8 cellular contexts compared by ENCODE assay signal in the genomic region with DNA sequence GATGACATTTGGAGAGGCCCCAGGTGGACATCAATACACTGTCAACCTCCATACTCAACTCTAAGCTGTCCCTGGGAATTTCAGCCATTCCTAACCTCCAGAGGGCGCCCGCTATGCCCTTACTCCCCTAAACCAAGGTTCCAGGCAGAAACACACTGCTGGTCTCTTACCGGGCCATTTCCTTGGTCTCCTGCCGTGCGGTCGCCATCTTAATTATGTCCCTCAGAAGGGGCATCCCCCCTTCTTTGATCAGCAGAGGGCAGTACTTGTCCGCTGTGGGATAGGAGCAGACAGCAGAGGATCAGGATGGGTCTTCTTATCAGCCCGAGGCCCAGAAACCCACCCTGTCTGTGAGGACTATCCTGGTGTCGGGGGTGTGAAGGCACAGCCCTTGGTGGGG. TPM values are rescaled to one million over a fixed set of nuclear protein-coding genes. Genes with fewer than 3 reads are reported as not detected.
A peak's percentile ranks its signal among the peaks of the same experiment; 100 is the strongest.
DNase-seq lines count a peak whose midpoint lies in the region; ATAC-seq, FAIRE-seq and TF ChIP-seq lines count a peak whose summit lies in the region.

No MANE protein-coding gene starts in this region.

- H3K36me3 Mint-ChIP-seq in activated T-helper 1 cell treated with anti-CD3 and anti-CD28 coated beads, Interleukin-12 subunit alpha, Interleukin-12 subunit beta, Interleukin-2, Interleukin-4 antibody, amounts not matched to agents 30 ng/mL and 10 ng/mL and 1 ng/mL, durations not matched to agents 14 hours and 24 hours and 36 hours (ENCODE audit: low read depth), result peaks cover 5% of the 10 kb centered on the region

- DNase-seq in D341Med (ENCODE audit: low spot score) (peak; percentile 83), HS-27A (ENCODE audit: low read depth) (peak; percentile 48), NOMO-1 treated with DMSO at 0.1 percent for 48 hours (lab: John Stamatoyannopoulos, UW; ENCODE audit: unreplicated experiment) (peak; percentile 87), breast epithelium (ENCODE audit: low spot score in 2 of 2) (peak; percentile 32 to 80), keratinocyte (ENCODE audit: low read depth, low spot score) (peak; percentile 48)
- no peak for DNase-seq in stimulated activated naive CD8-positive, alpha-beta T cell treated with anti-CD3 and anti-CD28 coated beads, Interleukin-15, Interleukin-2, amounts not matched to agents 100 U/mL and 50 U/mL, for 24 hours
- DNase-seq in activated T-helper 1 cell treated with anti-CD3 and anti-CD28 coated beads, Interleukin-12 subunit alpha, Interleukin-12 subunit beta, Interleukin-2, Interleukin-4 antibody, amounts not matched to agents 30 ng/mL and 10 ng/mL and 1 ng/mL, durations not matched to agents 14 hours and 24 hours and 36 hours (ENCODE audit: low spot score), result no peak

- H3K4me3 ChIP-seq in breast epithelium (no peak overlapping the region), keratinocyte (ENCODE audit: control insufficient read depth in 2 of 3, extremely low read depth in 1 of 3, insufficient read depth in 2 of 3, low read depth in 1 of 3, low read length in 3 of 3) (peak overlapping the region in 1 of 3 experiments; percentile 26)

- no peaks in the 10 kb centered on the region for H3K79me2 ChIP-seq in keratinocyte (ENCODE audit: control insufficient read depth, insufficient read depth, low read length)

- no peak overlapping the region for H3K27ac Mint-ChIP-seq in activated T-helper 1 cell treated with anti-CD3 and anti-CD28 coated beads, Interleukin-12 subunit alpha, Interleukin-12 subunit beta, Interleukin-2, Interleukin-4 antibody, amounts not matched to agents 30 ng/mL and 10 ng/mL and 1 ng/mL, durations not matched to agents 14 hours and 24 hours and 36 hours

- no peaks in the 10 kb centered on the region for H3K9me3 Mint-ChIP-seq in activated T-helper 1 cell treated with anti-CD3 and anti-CD28 coated beads, Interleukin-12 subunit alpha, Interleukin-12 subunit beta, Interleukin-2, Interleukin-4 antibody, amounts not matched to agents 30 ng/mL and 10 ng/mL and 1 ng/mL, durations not matched to agents 14 hours and 24 hours and 36 hours

- no peaks in the 10 kb centered on the region for H3K9me1 ChIP-seq in keratinocyte (ENCODE audit: control insufficient read depth, extremely low read depth, insufficient read depth, low read length)

- H3K4me1 Mint-ChIP-seq in activated T-helper 1 cell treated with anti-CD3 and anti-CD28 coated beads, Interleukin-12 subunit alpha, Interleukin-12 subunit beta, Interleukin-2, Interleukin-4 antibody, amounts not matched to agents 30 ng/mL and 10 ng/mL and 1 ng/mL, durations not matched to agents 14 hours and 24 hours and 36 hours (ENCODE audit: low read depth), result no peaks in the 10 kb centered on the region

- ATAC-seq in stimulated activated naive CD8-positive, alpha-beta T cell treated with anti-CD3 and anti-CD28 coated beads, Interleukin-15, Interleukin-2, amounts not matched to agents 100 U/mL and 50 U/mL, for 24 hours, result peak; percentile 34
- ATAC-seq in HG03565 (IDR thresholded peaks at IDR 0.05; ENCODE audit: unreplicated experiment), result no peak

- peak; percentile 87 for FAIRE-seq in keratinocyte (lab: Jason Lieb, UNC)

- H3K9me3 ChIP-seq in breast epithelium (no peaks in the 10 kb centered on the region), keratinocyte (ENCODE audit: control insufficient read depth, low read depth, low read length) (no peaks in the 10 kb centered on the region)

- H3K4me1 ChIP-seq in breast epithelium (no peaks in the 10 kb centered on the region), keratinocyte (ENCODE audit: control insufficient read depth, extremely low read depth, insufficient read depth, low read length) (no peaks in the 10 kb centered on the region)

- intact Hi-C loops in breast epithelium (cut with DNase I; ENCODE audit: low total_unique reads), result no loop called here
- intact Hi-C loops in activated T-helper 1 cell treated with anti-CD3 and anti-CD28 coated beads, Interleukin-12 subunit alpha, Interleukin-12 subunit beta, Interleukin-2, Interleukin-4 antibody, amounts not matched to agents 30 ng/mL and 10 ng/mL and 1 ng/mL, durations not matched to agents 14 hours and 24 hours and 36 hours (cut with micrococcal nuclease), result loop anchor here (2.0 kb wide), 1 partner anchor 54 kb away; a partner anchor contains a TSS

- no peaks in the 10 kb centered on the region for H3K27me3 Mint-ChIP-seq in activated T-helper 1 cell treated with anti-CD3 and anti-CD28 coated beads, Interleukin-12 subunit alpha, Interleukin-12 subunit beta, Interleukin-2, Interleukin-4 antibody, amounts not matched to agents 30 ng/mL and 10 ng/mL and 1 ng/mL, durations not matched to agents 14 hours and 24 hours and 36 hours (ENCODE audit: insufficient read depth)

- peak overlapping the region; percentile 79 for H2AFZ ChIP-seq in keratinocyte (ENCODE audit: control insufficient read depth, low read length)

- H3K4me2 ChIP-seq in keratinocyte (ENCODE audit: control insufficient read depth, extremely low read depth, insufficient read depth, low read depth, low read length), result peak overlapping the region; percentile 44

- no peak overlapping the region for H3K4me3 Mint-ChIP-seq in activated T-helper 1 cell treated with anti-CD3 and anti-CD28 coated beads, Interleukin-12 subunit alpha, Interleukin-12 subunit beta, Interleukin-2, Interleukin-4 antibody, amounts not matched to agents 30 ng/mL and 10 ng/mL and 1 ng/mL, durations not matched to agents 14 hours and 24 hours and 36 hours

- H3K36me3 ChIP-seq in breast epithelium (no peaks in the 10 kb centered on the region), keratinocyte (ENCODE audit: control insufficient read depth in 2 of 2, extremely low read depth in 1 of 2, insufficient read depth in 2 of 2, low read length in 2 of 2) (peaks cover 0 to 8% of the 10 kb centered on the region in 2 experiments)

- no peaks in the 10 kb centered on the region for H4K20me1 ChIP-seq in keratinocyte (ENCODE audit: control insufficient read depth, extremely low read depth, insufficient read depth, low read length)

- TF ChIP-seq POLR2A in breast epithelium (IDR thresholded peaks at IDR 0.05), result no peak

- H3K9ac ChIP-seq in keratinocyte (ENCODE audit: control insufficient read depth, extremely low read depth, insufficient read depth, low read length), result no peak overlapping the region

- dilution Hi-C loops in keratinocyte (cut with MboI; ENCODE audit: extremely low pct_ligation_motif_present, low sequenced_read_pairs), result no loop called here

- H3K27ac ChIP-seq in breast epithelium (peak overlapping the region in 1 of 2 donors; percentile 40), keratinocyte (ENCODE audit: control insufficient read depth, insufficient read depth, low read length) (no peak overlapping the region)

- H3K27me3 ChIP-seq in breast epithelium (no peaks in the 10 kb centered on the region), keratinocyte (ENCODE audit: control insufficient read depth, extremely low read depth, insufficient read depth, low read length) (no peaks in the 10 kb centered on the region)

- TF ChIP-seq CTCF in breast epithelium (IDR thresholded peaks at IDR 0.05), result peak in 2 of 3 donors; percentile 29 to 39
- peak; percentile 80 to 89 (median 85) for TF ChIP-seq CTCF in keratinocyte (optimal IDR thresholded peaks at IDR 0.05 in 1 of 3, IDR thresholded peaks at IDR 0.05 in 1 of 3, conservative IDR thresholded peaks at IDR 0.05 in 1 of 3; ENCODE audit: extremely low read depth in 1 of 3, insufficient read depth in 2 of 3, low read length in 3 of 3)

RNA-seq across cellular contexts. Expression of a gene that starts 9.3 kb away (rescaled TPM):
- total RNA-seq in breast epithelium, result 10 to 100 TPM; 15.7 to 33.7 (median 30.2) TPM
- polyA plus RNA-seq in keratinocyte, result 24.1 to 46.3 TPM (median 36.3 TPM) in 3 replicates
- 2.1 TPM for polyA plus RNA-seq in keratinocyte (2011; ENCODE audit: low read depth)
- 29.4 and 83.5 TPM in 2 replicates for polyA plus RNA-seq in keratinocyte (2011; cell fraction: cytosol; rRNA removed)
- 16.7 and 28.7 TPM in 2 replicates for polyA plus RNA-seq in keratinocyte (2011; cell fraction: nucleus; rRNA removed)
- 27.7 and 56.3 TPM in 2 replicates for polyA plus RNA-seq in keratinocyte (2012; ENCODE audit: low replicate concordance)
- 18.9 to 31.7 TPM (median 25.7 TPM) in 3 replicates for polyA minus RNA-seq in keratinocyte
- polyA minus RNA-seq in keratinocyte (2011; cell fraction: cytosol; rRNA and poly(A)+ RNA removed), result 59.5 TPM
- polyA minus RNA-seq in keratinocyte (2011; cell fraction: nucleus; rRNA and poly(A)+ RNA removed), result 16.7 and 20.7 TPM in 2 replicates
- total RNA-seq in activated T-helper 1 cell treated with anti-CD3 and anti-CD28 coated beads, Interleukin-12 subunit alpha, Interleukin-12 subunit beta, Interleukin-2, Interleukin-4 antibody, amounts not matched to agents 30 ng/mL and 10 ng/mL and 1 ng/mL, durations not matched to agents 14 hours and 24 hours and 36 hours, result 51.7 and 54.4 TPM in 2 replicates

RNA-seq across cellular contexts. Expression of a gene that starts 31.0 kb away (rescaled TPM):
- total RNA-seq in breast epithelium, result 1 to 10 TPM; 2.6 to 8.5 (median 7.0) TPM
- polyA plus RNA-seq in keratinocyte, result 1.2 to 3.0 TPM (median 1.3 TPM) in 3 replicates
- polyA plus RNA-seq in keratinocyte (2011; ENCODE audit: low read depth), result 0.90 TPM
- polyA plus RNA-seq in keratinocyte (2011; cell fraction: cytosol; rRNA removed), result 0.34 and 0.69 TPM in 2 replicates
- polyA plus RNA-seq in keratinocyte (2011; cell fraction: nucleus; rRNA removed), result 2.1 and 2.7 TPM in 2 replicates
- polyA plus RNA-seq in keratinocyte (2012; ENCODE audit: low replicate concordance), result 0.55 and 2.3 TPM in 2 replicates
- polyA minus RNA-seq in keratinocyte, result 0.45 to 2.1 TPM (median 1.9 TPM) in 3 replicates
- 1.2 TPM for polyA minus RNA-seq in keratinocyte (2011; cell fraction: cytosol; rRNA and poly(A)+ RNA removed)
- polyA minus RNA-seq in keratinocyte (2011; cell fraction: nucleus; rRNA and poly(A)+ RNA removed), result 0.85 and 1.2 TPM in 2 replicates
- 17.7 and 19.3 TPM in 2 replicates for total RNA-seq in activated T-helper 1 cell treated with anti-CD3 and anti-CD28 coated beads, Interleukin-12 subunit alpha, Interleukin-12 subunit beta, Interleukin-2, Interleukin-4 antibody, amounts not matched to agents 30 ng/mL and 10 ng/mL and 1 ng/mL, durations not matched to agents 14 hours and 24 hours and 36 hours

RNA-seq across cellular contexts. Expression of a gene that starts 38.5 kb away (rescaled TPM):
- total RNA-seq in breast epithelium, result 10 to 100 TPM; 31.2 to 42.9 (median 34.1) TPM
- polyA plus RNA-seq in keratinocyte, result 14.9 to 25.4 TPM (median 19.6 TPM) in 3 replicates
- polyA plus RNA-seq in keratinocyte (2011; ENCODE audit: low read depth), result 8.4 TPM
- polyA plus RNA-seq in keratinocyte (2011; cell fraction: cytosol; rRNA removed), result 19.1 and 36.7 TPM in 2 replicates
- polyA plus RNA-seq in keratinocyte (2011; cell fraction: nucleus; rRNA removed), result 27.6 and 28.0 TPM in 2 replicates
- polyA plus RNA-seq in keratinocyte (2012; ENCODE audit: low replicate concordance), result 17.5 and 23.7 TPM in 2 replicates
- 33.3 to 92.4 TPM (median 48.9 TPM) in 3 replicates for polyA minus RNA-seq in keratinocyte
- polyA minus RNA-seq in keratinocyte (2011; cell fraction: cytosol; rRNA and poly(A)+ RNA removed), result 38.8 TPM
- 21.7 and 23.7 TPM in 2 replicates for polyA minus RNA-seq in keratinocyte (2011; cell fraction: nucleus; rRNA and poly(A)+ RNA removed)
- 21.1 and 21.5 TPM in 2 replicates for total RNA-seq in activated T-helper 1 cell treated with anti-CD3 and anti-CD28 coated beads, Interleukin-12 subunit alpha, Interleukin-12 subunit beta, Interleukin-2, Interleukin-4 antibody, amounts not matched to agents 30 ng/mL and 10 ng/mL and 1 ng/mL, durations not matched to agents 14 hours and 24 hours and 36 hours

RNA-seq across cellular contexts. Expression of a gene that starts 44.2 kb away (rescaled TPM):
- 100 to 1,000 TPM; 142 to 168 (median 158) TPM for total RNA-seq in breast epithelium
- polyA plus RNA-seq in keratinocyte, result 126 to 267 TPM (median 198 TPM) in 3 replicates
- 1,011 TPM for polyA plus RNA-seq in keratinocyte (2011; ENCODE audit: low read depth)
- 169 and 241 TPM in 2 replicates for polyA plus RNA-seq in keratinocyte (2011; cell fraction: cytosol; rRNA removed)
- polyA plus RNA-seq in keratinocyte (2011; cell fraction: nucleus; rRNA removed), result 84.4 and 136 TPM in 2 replicates
- polyA plus RNA-seq in keratinocyte (2012; ENCODE audit: low replicate concordance), result 261 and 361 TPM in 2 replicates
- 28.7 to 165 TPM (median 80.3 TPM) in 3 replicates for polyA minus RNA-seq in keratinocyte
- polyA minus RNA-seq in keratinocyte (2011; cell fraction: cytosol; rRNA and poly(A)+ RNA removed), result 392 TPM
- 35.1 and 65.6 TPM in 2 replicates for polyA minus RNA-seq in keratinocyte (2011; cell fraction: nucleus; rRNA and poly(A)+ RNA removed)
- 775 and 795 TPM in 2 replicates for total RNA-seq in activated T-helper 1 cell treated with anti-CD3 and anti-CD28 coated beads, Interleukin-12 subunit alpha, Interleukin-12 subunit beta, Interleukin-2, Interleukin-4 antibody, amounts not matched to agents 30 ng/mL and 10 ng/mL and 1 ng/mL, durations not matched to agents 14 hours and 24 hours and 36 hours

RNA-seq across cellular contexts. Expression of a gene that starts 53.8 kb away (rescaled TPM):
- 10 to 100 TPM; 14.4 to 20.0 (median 16.2) TPM for total RNA-seq in breast epithelium
- 12.8 to 25.1 TPM (median 14.1 TPM) in 3 replicates for polyA plus RNA-seq in keratinocyte
- polyA plus RNA-seq in keratinocyte (2011; ENCODE audit: low read depth), result 3.8 TPM
- polyA plus RNA-seq in keratinocyte (2011; cell fraction: cytosol; rRNA removed), result 17.7 and 18.4 TPM in 2 replicates
- polyA plus RNA-seq in keratinocyte (2011; cell fraction: nucleus; rRNA removed), result 20.3 and 20.7 TPM in 2 replicates
- 9.0 and 15.9 TPM in 2 replicates for polyA plus RNA-seq in keratinocyte (2012; ENCODE audit: low replicate concordance)
- polyA minus RNA-seq in keratinocyte, result 16.9 to 23.8 TPM (median 16.9 TPM) in 3 replicates
- 6.3 TPM for polyA minus RNA-seq in keratinocyte (2011; cell fraction: cytosol; rRNA and poly(A)+ RNA removed)
- 5.0 and 8.3 TPM in 2 replicates for polyA minus RNA-seq in keratinocyte (2011; cell fraction: nucleus; rRNA and poly(A)+ RNA removed)
- 21.2 and 22.3 TPM in 2 replicates for total RNA-seq in activated T-helper 1 cell treated with anti-CD3 and anti-CD28 coated beads, Interleukin-12 subunit alpha, Interleukin-12 subunit beta, Interleukin-2, Interleukin-4 antibody, amounts not matched to agents 30 ng/mL and 10 ng/mL and 1 ng/mL, durations not matched to agents 14 hours and 24 hours and 36 hours

Comparison
In these comparisons a context has a peak if more than half of its experiments do, and no peak if none do; other contexts are left out.
1. DNase-seq: peak in D341Med (single experiment), HS-27A (single experiment), NOMO-1 treated with DMSO at 0.1 percent for 48 hours (single experiment), breast epithelium (2 of 2) and keratinocyte (single experiment); none in stimulated activated naive CD8-positive, alpha-beta T cell treated with anti-CD3 and anti-CD28 coated beads, Interleukin-15, Interleukin-2, amounts not matched to agents 100 U/mL and 50 U/mL, for 24 hours (single experiment) and activated T-helper 1 cell treated with anti-CD3 and anti-CD28 coated beads, Interleukin-12 subunit alpha, Interleukin-12 subunit beta, Interleukin-2, Interleukin-4 antibody, amounts not matched to agents 30 ng/mL and 10 ng/mL and 1 ng/mL, durations not matched to agents 14 hours and 24 hours and 36 hours (single experiment).